28 cellular contexts compared by ENCODE assay signal in the genomic region with DNA sequence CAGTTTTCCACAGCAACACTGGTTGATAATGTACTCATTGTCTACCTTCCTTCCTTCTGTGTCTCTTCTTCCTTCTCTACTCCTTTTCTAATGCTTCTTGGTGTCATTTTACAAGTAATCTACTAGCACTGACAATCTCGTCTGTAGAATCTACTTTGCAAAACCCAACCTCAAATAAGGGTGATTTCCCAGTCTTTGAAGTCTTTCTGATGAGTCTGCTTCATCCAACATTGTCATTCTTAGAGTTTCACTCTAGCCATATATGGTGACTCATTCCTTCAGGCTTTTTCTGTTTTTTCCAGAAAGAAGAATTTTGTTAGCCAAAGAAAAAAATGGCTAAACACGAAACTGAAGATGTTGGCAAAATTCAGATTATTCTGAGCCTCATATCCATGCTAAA.
"Had no signal": no experiment of that assay in that cellular context is flagged by ENCODE, and none has a peak within 500 bp of the region (broad histone marks: within the 10 kb centered on the region; RNA-seq: fewer than 3 reads in every experiment).

No MANE protein-coding gene starts in this region.

- H2AFZ ChIP-seq: hepatocyte had no signal

- H3K27me3 ChIP-seq: esophagus squamous epithelium, gastroesophageal sphincter, heart left ventricle, hepatocyte, left lung, sigmoid colon, spleen, testis, tibial artery, upper lobe of right lung, uterus had no signal

- H3K9me3 Mint-ChIP-seq: nephron; stimulated activated memory B cell treated with anti-CD40 and anti-IgM and Interleukin-4, amounts not matched to agents 10 μg/mL and 1 μg/mL and 100 μg/mL, for 72 hours had no signal

- H3K4me1 Mint-ChIP-seq: nephron; stimulated activated memory B cell treated with anti-CD40 and anti-IgM and Interleukin-4, amounts not matched to agents 10 μg/mL and 1 μg/mL and 100 μg/mL, for 72 hours had no signal

- H3K4me1 ChIP-seq: esophagus squamous epithelium, gastroesophageal sphincter, heart left ventricle, left lung, prostate gland, sigmoid colon, spleen, testis, tibial artery, upper lobe of right lung, uterus had no signal

- H3K27ac Mint-ChIP-seq: effector memory CD8-positive, alpha-beta T cell; naive thymus-derived CD4-positive, alpha-beta T cell; nephron; stimulated activated memory B cell treated with anti-CD40 and anti-IgM and Interleukin-4, amounts not matched to agents 10 μg/mL and 1 μg/mL and 100 μg/mL, for 72 hours had no signal

- ATAC-seq: effector memory CD8-positive, alpha-beta T cell; gastroesophageal sphincter; heart left ventricle; left cardiac atrium; left lung; naive thymus-derived CD4-positive, alpha-beta T cell; right cardiac atrium; stimulated activated memory B cell treated with anti-CD40 and anti-IgM and Interleukin-4, amounts not matched to agents 10 μg/mL and 1 μg/mL and 100 μg/mL, for 72 hours; stimulated activated naive CD8-positive, alpha-beta T cell treated with anti-CD3 and anti-CD28 coated beads, Interleukin-15, Interleukin-2, amounts not matched to agents 100 U/mL and 50 U/mL, for 24 hours; upper lobe of right lung had no signal

- H3K27me3 Mint-ChIP-seq: effector memory CD8-positive, alpha-beta T cell; stimulated activated memory B cell treated with anti-CD40 and anti-IgM and Interleukin-4, amounts not matched to agents 10 μg/mL and 1 μg/mL and 100 μg/mL, for 72 hours had no signal

- H3K4me3 Mint-ChIP-seq: effector memory CD8-positive, alpha-beta T cell; naive thymus-derived CD4-positive, alpha-beta T cell; nephron; stimulated activated memory B cell treated with anti-CD40 and anti-IgM and Interleukin-4, amounts not matched to agents 10 μg/mL and 1 μg/mL and 100 μg/mL, for 72 hours had no signal

- H3K36me3 Mint-ChIP-seq: naive thymus-derived CD4-positive, alpha-beta T cell; stimulated activated memory B cell treated with anti-CD40 and anti-IgM and Interleukin-4, amounts not matched to agents 10 μg/mL and 1 μg/mL and 100 μg/mL, for 72 hours had no signal

- H3K9me3 ChIP-seq: esophagus squamous epithelium, gastroesophageal sphincter, heart left ventricle, left lung, prostate gland, sigmoid colon, spleen, testis, tibial artery, upper lobe of right lung, uterus had no signal

- H3K36me3 ChIP-seq: esophagus squamous epithelium, gastroesophageal sphincter, heart left ventricle, left lung, prostate gland, sigmoid colon, spleen, tibial artery, upper lobe of right lung, uterus had no signal

- H3K4me2 ChIP-seq: hepatocyte had no signal

- H3K27ac ChIP-seq: esophagus squamous epithelium, gastroesophageal sphincter, heart left ventricle, hepatocyte, left lung, prostate gland, sigmoid colon, spleen, testis, tibial artery, upper lobe of right lung, uterus had no signal

- H3K79me2 ChIP-seq: hepatocyte had no signal

- DNase-seq: cortex of kidney; effector memory CD8-positive, alpha-beta T cell; erythroblast; esophagus squamous epithelium; foreskin fibroblast; heart left ventricle; kidney; left cardiac atrium; left lung; mesendoderm; midbrain; naive thymus-derived CD4-positive, alpha-beta T cell; nucleus accumbens; right cardiac atrium; sigmoid colon; spleen; stimulated activated CD4-positive, alpha-beta T cell treated with anti-CD3 and anti-CD28 coated beads, Interleukin-4, amount 100 ng/mL, for 4 hours; stimulated activated naive CD8-positive, alpha-beta T cell treated with anti-CD3 and anti-CD28 coated beads, Interleukin-15, Interleukin-2, amounts not matched to agents 100 U/mL and 50 U/mL, for 24 hours; substantia nigra; testis; tibial artery; upper lobe of right lung; uterus had no signal

- H3K4me3 ChIP-seq: esophagus squamous epithelium, gastroesophageal sphincter, heart left ventricle, hepatocyte, left lung, prostate gland, sigmoid colon, spleen, testis, tibial artery, upper lobe of right lung, uterus had no signal
